1 cellular context compared by ENCODE assay signal in genomic region chr17:47905221-47905733, GRCh38.
TF ChIP-seq lines count a peak whose summit lies in the region.

No MANE protein-coding gene starts in this region.

TF ChIP-seq in endothelial cell of umbilical vein, 7 proteins besides CTCF, POLR2A, EP300 and RAD21 (continued from another document):
- no peak for TF ChIP-seq JUN (IDR thresholded peaks at IDR 0.05; ENCODE audit: borderline replicate concordance, insufficient read depth, insufficient read length, low read depth)
